12 cellular contexts compared by ENCODE assay signal in genomic region chr11:72353861-72354260, GRCh38.
DNase-seq lines count a peak whose midpoint lies in the region; ATAC-seq and TF ChIP-seq lines count a peak whose summit lies in the region.
"Had no signal": no experiment of that assay in that cellular context is flagged by ENCODE, and none has a peak within 500 bp of the region (broad histone marks: within the 10 kb centered on the region; RNA-seq: fewer than 3 reads in every experiment).

No MANE protein-coding gene starts in this region.

- ATAC-seq in HG03135 (IDR thresholded peaks at IDR 0.05; ENCODE audit: unreplicated experiment): no peak

- DNase-seq in SHP77 (lab: John Stamatoyannopoulos, UW) (peak; percentile 10 to 24), SHP77 treated with DMSO at 0.1 percent for 48 hours (lab: John Stamatoyannopoulos, UW) (no peak), NCI-H748 (lab: John Stamatoyannopoulos, UW; ENCODE audit: unreplicated experiment) (peak; percentile 6), endodermal cell (peak; percentile 70), stomach (peak; percentile 28), NCI-H774 (lab: John Stamatoyannopoulos, UW) (no peak)
- no peak for DNase-seq in stimulated activated naive CD4-positive, alpha-beta T cell (lab: John Stamatoyannopoulos, UW)
- DNase-seq: NCI-H524 treated with DMSO at 0.1 percent for 48 hours; stimulated activated naive CD8-positive, alpha-beta T cell treated with anti-CD3 and anti-CD28 coated beads, Interleukin-15, Interleukin-2, amounts not matched to agents 100 U/mL and 50 U/mL, for 24 hours; T1000 had no signal

- no peak overlapping the region for H3K27ac ChIP-seq in endodermal cell (ENCODE audit: low read depth, low read length)
- no peak overlapping the region for H3K27ac ChIP-seq in stomach

- no peaks in the 10 kb centered on the region for H3K4me1 Mint-ChIP-seq in endodermal cell

- no peaks in the 10 kb centered on the region for H3K36me3 Mint-ChIP-seq in endodermal cell (ENCODE audit: low read depth)

- H3K9ac ChIP-seq in endodermal cell (ENCODE audit: extremely low read depth, low read length, poor library complexity, severe bottlenecking): no peak overlapping the region

- no peaks in the 10 kb centered on the region for H3K27me3 ChIP-seq in endodermal cell (ENCODE audit: control insufficient read depth, insufficient read depth, low read length, poor library complexity, severe bottlenecking)
- H3K27me3 ChIP-seq in stomach: no peaks in the 10 kb centered on the region

- 75% methylated on average over 1 of the region's 2 CpGs; no CpG with 5 or more reads in 1 of the 2 experiments for WGBS in endodermal cell (ENCODE audit: insufficient coverage in 1 of 2, insufficient read length in 1 of 2), 2 experiments
- 59 to 88% (median 69%) methylated on average over 2 of the region's 2 CpGs for whole genome bisulfite sequencing in stomach, 5 donors

- H3K9me3 ChIP-seq in endodermal cell (ENCODE audit: control insufficient read depth, low read length) (no peaks in the 10 kb centered on the region), stomach (no peaks in the 10 kb centered on the region)

- no peaks in the 10 kb centered on the region for H3K27me3 Mint-ChIP-seq in endodermal cell (ENCODE audit: insufficient read depth)

- no peak overlapping the region for H3K4me3 Mint-ChIP-seq in endodermal cell
- H3K4me3 Mint-ChIP-seq: activated T-cell treated with anti-CD3 and anti-CD28 coated beads, Interleukin-2, amount 50 U/mL, for 72 hours had no signal

- peak; percentile 72 for TF ChIP-seq CTCF in endodermal cell (conservative IDR thresholded peaks at IDR 0.05)
- no peak for TF ChIP-seq CTCF in stomach (IDR thresholded peaks at IDR 0.05)

- intact Hi-C loops in stomach (cut with DNase I; ENCODE audit: low total_unique reads): no loop called here

- H3K27ac Mint-ChIP-seq in endodermal cell: no peak overlapping the region
- H3K27ac Mint-ChIP-seq: activated T-cell treated with anti-CD3 and anti-CD28 coated beads, Interleukin-2, amount 50 U/mL, for 72 hours had no signal

- TF ChIP-seq EP300 in stomach (IDR thresholded peaks at IDR 0.05): no peak

- H3K4me3 ChIP-seq in endodermal cell (ENCODE audit: low read length) (no peak overlapping the region), stomach (no peak overlapping the region)

- H3K9me3 Mint-ChIP-seq in endodermal cell: no peaks in the 10 kb centered on the region
- H3K9me3 Mint-ChIP-seq: activated T-cell treated with anti-CD3 and anti-CD28 coated beads, Interleukin-2, amount 50 U/mL, for 72 hours had no signal

- TF ChIP-seq POLR2A in stomach (IDR thresholded peaks at IDR 0.05): no peak

- no peaks in the 10 kb centered on the region for H3K4me1 ChIP-seq in endodermal cell (ENCODE audit: control insufficient read depth, insufficient read depth, low read length)
- H3K4me1 ChIP-seq in stomach: peaks cover 0 to 24% (median 6%) of the 10 kb centered on the region in 4 donors

- no peaks in the 10 kb centered on the region for H3K36me3 ChIP-seq in endodermal cell (ENCODE audit: control insufficient read depth, insufficient read depth, low read length)
- H3K36me3 ChIP-seq in stomach: peaks cover 0 to 41% (median 19%) of the 10 kb centered on the region in 4 donors

Comparison
In these comparisons a context has a peak if more than half of its experiments do, and no peak if none do; other contexts are left out.
1. DNase-seq: peak in SHP77 (2 of 2), NCI-H748 (single experiment), endodermal cell (single experiment) and stomach (single experiment); none in SHP77 treated with DMSO at 0.1 percent for 48 hours (single experiment), stimulated activated naive CD4-positive, alpha-beta T cell (0 of 6) and NCI-H774 (single experiment).